Comparison of ENCODE assay signal across 25 cellular contexts in the genomic region with DNA sequence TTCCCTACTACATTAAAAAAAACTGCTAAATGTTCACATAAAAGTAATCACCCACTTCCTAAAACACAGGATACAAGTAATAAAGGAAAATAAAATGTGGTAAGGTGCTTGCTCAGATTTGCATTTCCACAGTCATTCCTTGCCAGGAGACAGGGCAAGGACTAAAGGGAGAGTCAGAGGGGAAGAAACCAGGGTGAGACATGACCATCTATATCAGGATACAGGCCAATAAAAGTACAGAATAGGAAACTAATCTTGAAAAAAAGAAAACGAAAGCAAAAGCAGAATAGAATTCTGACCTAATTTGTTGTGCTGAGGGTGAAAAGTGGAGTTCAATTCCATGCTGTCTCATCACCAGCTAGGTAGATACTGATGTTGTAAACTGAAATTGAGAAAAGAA. TPM values are rescaled to one million over a fixed set of nuclear protein-coding genes. Genes with fewer than 3 reads are reported as not detected.
DNase-seq lines count a peak whose midpoint lies in the region; ATAC-seq and TF ChIP-seq lines count a peak whose summit lies in the region.
"Had no signal": no experiment of that assay in that cellular context is flagged by ENCODE, and none has a peak within 500 bp of the region (broad histone marks: within the 10 kb centered on the region; RNA-seq: fewer than 3 reads in every experiment).

No MANE protein-coding gene starts in this region.

- no peak overlapping the region for H3K9ac ChIP-seq in Karpas-422 (ENCODE audit: low read length)

- no peak overlapping the region for H3K4me3 Mint-ChIP-seq in activated CD4-positive, alpha-beta T cell treated with anti-CD3 and anti-CD28 coated beads for 36 hours
- peak overlapping the region; percentile 35 for H3K4me3 Mint-ChIP-seq in activated T-helper 17 cell treated with anti-CD3 and anti-CD28 coated beads, Interleukin-2, amount 50 U/mL, for 72 hours
- no peak overlapping the region for H3K4me3 Mint-ChIP-seq in osteocyte (ENCODE audit: unreplicated experiment)
- H3K4me3 Mint-ChIP-seq: B cell, WTC11 had no signal

- intact Hi-C loops in activated CD4-positive, alpha-beta T cell treated with anti-CD3 and anti-CD28 coated beads for 36 hours (cut with DNase I, micrococcal nuclease): no loop called here

- H3K9me3 ChIP-seq in Karpas-422 (ENCODE audit: low read length): no peaks in the 10 kb centered on the region

- H3K27me3 ChIP-seq in ACC112 (ENCODE audit: insufficient read depth, low read length): no peaks in the 10 kb centered on the region
- no peaks in the 10 kb centered on the region for H3K27me3 ChIP-seq in Karpas-422 (ENCODE audit: low read length)
- H3K27me3 ChIP-seq: brain microvascular endothelial cell, upper lobe of right lung had no signal

- peak overlapping the region; percentile 21 for H3K27ac Mint-ChIP-seq in activated CD4-positive, alpha-beta T cell treated with anti-CD3 and anti-CD28 coated beads for 36 hours
- peak overlapping the region; percentile 2 for H3K27ac Mint-ChIP-seq in activated T-helper 17 cell treated with anti-CD3 and anti-CD28 coated beads, Interleukin-2, amount 50 U/mL, for 72 hours
- H3K27ac Mint-ChIP-seq in osteocyte (ENCODE audit: unreplicated experiment): no peak overlapping the region
- H3K27ac Mint-ChIP-seq: B cell, WTC11 had no signal

- no peaks in the 10 kb centered on the region for H3K4me1 ChIP-seq in ACC112 (ENCODE audit: control insufficient read depth, insufficient read depth, low read length, unreplicated experiment)
- H3K4me1 ChIP-seq in Karpas-422 (ENCODE audit: low read length): peaks cover 2% of the 10 kb centered on the region; the same call in 1 of the 2 replicates
- H3K4me1 ChIP-seq: upper lobe of right lung had no signal

- H3K4me2 ChIP-seq in Karpas-422 (ENCODE audit: low read depth, low read length, poor library complexity, severe bottlenecking): peak overlapping the region; percentile 10

- H3K36me3 ChIP-seq in ACC112 (ENCODE audit: insufficient read depth, low read length) (no peaks in the 10 kb centered on the region), Karpas-422 (ENCODE audit: insufficient read depth, low read length) (no peaks in the 10 kb centered on the region)
- H3K36me3 ChIP-seq: brain microvascular endothelial cell, upper lobe of right lung had no signal

- H3K79me2 ChIP-seq in ACC112 (ENCODE audit: control insufficient read depth, insufficient read depth, low read length, unreplicated experiment): no peaks in the 10 kb centered on the region
- H3K79me2 ChIP-seq in Karpas-422 (ENCODE audit: low read length): no peaks in the 10 kb centered on the region

- peaks cover 8% of the 10 kb centered on the region for H3K4me1 Mint-ChIP-seq in activated CD4-positive, alpha-beta T cell treated with anti-CD3 and anti-CD28 coated beads for 36 hours
- peaks cover 10% of the 10 kb centered on the region for H3K4me1 Mint-ChIP-seq in activated T-helper 17 cell treated with anti-CD3 and anti-CD28 coated beads, Interleukin-2, amount 50 U/mL, for 72 hours
- H3K4me1 Mint-ChIP-seq in osteocyte (ENCODE audit: unreplicated experiment): no peaks in the 10 kb centered on the region
- H3K4me1 Mint-ChIP-seq: WTC11 had no signal

- ATAC-seq in activated CD4-positive, alpha-beta T cell treated with anti-CD3 and anti-CD28 coated beads for 36 hours: peak; percentile 70
- ATAC-seq in activated T-helper 17 cell treated with anti-CD3 and anti-CD28 coated beads, Interleukin-2, amount 50 U/mL, for 72 hours (replicated peaks): peak; percentile 92
- ATAC-seq: upper lobe of right lung, WTC11 had no signal

- no peaks in the 10 kb centered on the region for H3K27me3 Mint-ChIP-seq in activated CD4-positive, alpha-beta T cell treated with anti-CD3 and anti-CD28 coated beads for 36 hours
- H3K27me3 Mint-ChIP-seq in activated T-helper 17 cell treated with anti-CD3 and anti-CD28 coated beads, Interleukin-2, amount 50 U/mL, for 72 hours: no peaks in the 10 kb centered on the region
- H3K27me3 Mint-ChIP-seq in osteocyte (ENCODE audit: unreplicated experiment): peaks cover 4% of the 10 kb centered on the region
- H3K27me3 Mint-ChIP-seq: B cell had no signal

- no peak overlapping the region for H3K27ac ChIP-seq in ACC112 (ENCODE audit: low read depth, low read length)
- H3K27ac ChIP-seq in Karpas-422 (ENCODE audit: low read length): no peak overlapping the region
- H3K27ac ChIP-seq: brain microvascular endothelial cell, upper lobe of right lung had no signal

- H3K36me3 Mint-ChIP-seq in activated CD4-positive, alpha-beta T cell treated with anti-CD3 and anti-CD28 coated beads for 36 hours (ENCODE audit: low read depth): peaks cover 3% of the 10 kb centered on the region
- H3K36me3 Mint-ChIP-seq in activated T-helper 17 cell treated with anti-CD3 and anti-CD28 coated beads, Interleukin-2, amount 50 U/mL, for 72 hours (ENCODE audit: low read depth): no peaks in the 10 kb centered on the region
- no peaks in the 10 kb centered on the region for H3K36me3 Mint-ChIP-seq in osteocyte (ENCODE audit: unreplicated experiment)

- DNase-seq in activated CD4-positive, alpha-beta T cell treated with anti-CD3 and anti-CD28 coated beads for 36 hours: no peak
- no peak for DNase-seq in activated CD4-positive, alpha-beta T cell treated with anti-CD3 and anti-CD28 coated beads for 4 hours
- no peak for DNase-seq in Karpas-422
- DNase-seq in osteocyte (ENCODE audit: extremely low spot score, unreplicated experiment): no peak
- DNase-seq in HEK293T (ENCODE audit: extremely low spot score): no peak
- no peak for DNase-seq in epidermal melanocyte (ENCODE audit: insufficient read length, low spot score)
- DNase-seq: activated effector memory CD4-positive, alpha-beta T cell treated with Interleukin-2 at 50 U/mL for 16 hours; brain microvascular endothelial cell; COR-L47; DMS79; foreskin fibroblast; mesenchymal stem cell; NCI-H1048; NCI-H187; NCI-H526; nucleus accumbens; RPMI8226; stimulated activated CD8-positive, alpha-beta memory T cell treated with anti-CD3 and anti-CD28 coated beads, Interleukin-4, amount 100 ng/mL, for 48 hours; substantia nigra; T-helper 9 cell; upper lobe of right lung had no signal

- no peaks in the 10 kb centered on the region for H4K20me1 ChIP-seq in Karpas-422 (ENCODE audit: insufficient read depth, low read depth, low read length)

- POLR2A ChIA-PET in activated CD4-positive, alpha-beta T cell treated with anti-CD3 and anti-CD28 coated beads for 36 hours (lab: Charles Lee): no interaction called here
- POLR2A ChIA-PET in HEK293T (lab: Yijun Ruan, JAX): no interaction called here

- CTCF ChIA-PET in activated CD4-positive, alpha-beta T cell treated with anti-CD3 and anti-CD28 coated beads for 36 hours (lab: Charles Lee): no interaction called here
- CTCF ChIA-PET in HEK293T (lab: Yijun Ruan, JAX): no interaction called here

- peaks cover 26% of the 10 kb centered on the region for H3K9me3 Mint-ChIP-seq in activated CD4-positive, alpha-beta T cell treated with anti-CD3 and anti-CD28 coated beads for 36 hours (ENCODE audit: low read depth)
- H3K9me3 Mint-ChIP-seq in activated T-helper 17 cell treated with anti-CD3 and anti-CD28 coated beads, Interleukin-2, amount 50 U/mL, for 72 hours: peaks cover 28% of the 10 kb centered on the region
- peaks cover 21% of the 10 kb centered on the region for H3K9me3 Mint-ChIP-seq in osteocyte (ENCODE audit: unreplicated experiment)

- peak overlapping the region; percentile 52 for H2AFZ ChIP-seq in ACC112 (ENCODE audit: low read length, unreplicated experiment)
- H2AFZ ChIP-seq in Karpas-422 (ENCODE audit: low read length): no peak overlapping the region; the same call in 1 of the 2 replicates

- TF ChIP-seq CTCF in osteocyte (IDR thresholded peaks at IDR 0.05): no peak

- no peaks in the 10 kb centered on the region for H3K9me2 ChIP-seq in Karpas-422 (replicated peaks; ENCODE audit: insufficient read depth, low read length)

- H3K4me3 ChIP-seq in ACC112 (ENCODE audit: low read depth, low read length) (peak overlapping the region; percentile 42), Karpas-422 (ENCODE audit: low read length) (no peak overlapping the region)
- H3K4me3 ChIP-seq: upper lobe of right lung had no signal

TF ChIP-seq in HEK293T, 16 proteins besides CTCF, POLR2A, EP300 and RAD21:
- no peak for TF ChIP-seq SUZ12 (IDR thresholded peaks at IDR 0.05)
- no peak for TF ChIP-seq FOXK2 (IDR thresholded peaks at IDR 0.05)
- no peak for TF ChIP-seq TARDBP (IDR thresholded peaks at IDR 0.05)
- no peak for TF ChIP-seq ARNT (IDR thresholded peaks at IDR 0.05)
- TF ChIP-seq BHLHE40 (IDR thresholded peaks at IDR 0.05; ENCODE audit: borderline replicate concordance): no peak
- no peak for TF ChIP-seq CTBP1 (IDR thresholded peaks at IDR 0.05; ENCODE audit: borderline replicate concordance)
- TF ChIP-seq, protein P1, sequence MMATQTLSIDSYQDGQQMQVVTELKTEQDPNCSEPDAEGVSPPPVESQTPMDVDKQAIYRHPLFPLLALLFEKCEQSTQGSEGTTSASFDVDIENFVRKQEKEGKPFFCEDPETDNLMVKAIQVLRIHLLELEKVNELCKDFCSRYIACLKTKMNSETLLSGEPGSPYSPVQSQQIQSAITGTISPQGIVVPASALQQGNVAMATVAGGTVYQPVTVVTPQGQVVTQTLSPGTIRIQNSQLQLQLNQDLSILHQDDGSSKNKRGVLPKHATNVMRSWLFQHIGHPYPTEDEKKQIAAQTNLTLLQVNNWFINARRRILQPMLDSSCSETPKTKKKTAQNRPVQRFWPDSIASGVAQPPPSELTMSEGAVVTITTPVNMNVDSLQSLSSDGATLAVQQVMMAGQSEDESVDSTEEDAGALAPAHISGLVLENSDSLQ (IDR thresholded peaks at IDR 0.05): no peak
- no peak for TF ChIP-seq HDGF (IDR thresholded peaks at IDR 0.05; ENCODE audit: borderline replicate concordance)

RNA-seq across cellular contexts. Expression of gene JMJD4, which starts 27.3 kb away (rescaled TPM):
- total RNA-seq in activated CD4-positive, alpha-beta T cell treated with anti-CD3 and anti-CD28 coated beads for 36 hours: 10 to 100 TPM; 14.4 to 18.1 TPM
- 25.3 and 40.0 TPM in 2 replicates for total RNA-seq in Karpas-422 (2014; rRNA removed; shearing (Covaris generic); ENCODE audit: low replicate concordance)
- 10 to 100 TPM; 10.6 to 19.9 TPM for total RNA-seq in activated T-helper 17 cell treated with anti-CD3 and anti-CD28 coated beads, Interleukin-2, amount 50 U/mL, for 72 hours
- total RNA-seq in osteocyte: 18.2 and 20.7 TPM in 2 replicates

RNA-seq across cellular contexts. Expression of gene SNAP47, which starts 27.4 kb away (rescaled TPM):
- 10 to 100 TPM; 30.3 to 31.2 TPM for total RNA-seq in activated CD4-positive, alpha-beta T cell treated with anti-CD3 and anti-CD28 coated beads for 36 hours
- 15.3 and 27.1 TPM in 2 replicates for total RNA-seq in Karpas-422 (2014; rRNA removed; shearing (Covaris generic); ENCODE audit: low replicate concordance)
- 10 to 100 TPM; 42.9 to 53.6 TPM for total RNA-seq in activated T-helper 17 cell treated with anti-CD3 and anti-CD28 coated beads, Interleukin-2, amount 50 U/mL, for 72 hours
- 28.6 and 29.6 TPM in 2 replicates for total RNA-seq in osteocyte
